Comparison of ENCODE assay signal across 14 cellular contexts in the genomic region with DNA sequence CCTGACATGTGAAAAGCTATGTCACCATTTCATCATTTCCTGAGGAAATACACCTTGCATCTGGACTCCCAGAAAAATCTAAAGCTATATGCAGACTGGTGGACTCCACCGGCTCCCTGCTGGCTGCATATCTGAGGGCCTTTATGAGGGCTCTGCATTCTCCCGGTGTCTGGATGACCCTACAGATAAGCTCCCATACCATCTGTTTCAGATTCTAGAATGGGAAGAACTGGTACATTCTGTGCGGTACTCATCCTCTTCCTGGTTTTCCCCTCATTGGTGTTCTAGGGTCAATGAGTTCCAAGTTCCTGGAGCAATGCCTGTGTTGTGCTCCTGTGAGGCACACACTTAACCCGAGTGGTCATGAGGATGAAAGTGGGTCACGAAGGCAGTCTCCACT.
A peak's percentile ranks its signal among the peaks of the same experiment; 100 is the strongest.
DNase-seq lines count a peak whose midpoint lies in the region; ATAC-seq and TF ChIP-seq lines count a peak whose summit lies in the region.
"Had no signal": no experiment of that assay in that cellular context is flagged by ENCODE, and none has a peak within 500 bp of the region (broad histone marks: within the 10 kb centered on the region; RNA-seq: fewer than 3 reads in every experiment).

No MANE protein-coding gene starts in this region.

- 33 to 38% methylated on average over 5 of the region's 5 CpGs for WGBS in heart right ventricle, 2 donors
- WGBS in esophagus muscularis mucosa: 80% methylated on average over 4 of the region's 5 CpGs
- 61 to 72% methylated on average over 3 to 5 of the region's 5 CpGs for WGBS in upper lobe of left lung, 2 donors

- H3K4me1 ChIP-seq in heart right ventricle (peaks cover 39 to 99% (median 89%) of the 10 kb centered on the region in 9 donors), esophagus muscularis mucosa (peaks cover 82 to 94% (median 91%) of the 10 kb centered on the region in 4 donors), parathyroid adenoma (no peaks in the 10 kb centered on the region), upper lobe of left lung (peaks cover 10 to 33% (median 21%) of the 10 kb centered on the region in 4 donors), foreskin keratinocyte (peaks cover 10% of the 10 kb centered on the region)

- H2AFZ ChIP-seq in parathyroid adenoma: no peak overlapping the region

- TF ChIP-seq EP300 in esophagus muscularis mucosa (IDR thresholded peaks at IDR 0.05) (no peak), upper lobe of left lung (IDR thresholded peaks at IDR 0.05) (peak in 2 of 4 donors; percentile 19)

- H3K27ac ChIP-seq in heart right ventricle: peak overlapping the region; percentile 1 to 89 (median 60)
- peak overlapping the region; percentile 84 to 88 (median 86) for H3K27ac ChIP-seq in esophagus muscularis mucosa (replicated peaks in 1 of 4)
- H3K27ac ChIP-seq in parathyroid adenoma: peak overlapping the region; percentile 11
- peak overlapping the region in 3 of 4 donors; percentile 1 to 60 (median 3) for H3K27ac ChIP-seq in upper lobe of left lung
- no peak overlapping the region for H3K27ac ChIP-seq in foreskin keratinocyte

- intact Hi-C loops in heart right ventricle (cut with DNase I): loop anchor here in 2 of 10 donors (5.0 to 10.0 kb wide), 2 partner anchors 58 to 166 kb away; partner anchors contain the start of genes COL4A1 (in 1 of the 2) and COL4A2 (in 1 of the 2)
- intact Hi-C loops in Right ventricle myocardium superior (cut with DNase I): no loop called here
- intact Hi-C loops in esophagus muscularis mucosa (cut with DNase I): loop anchor here (5.0 kb wide), 1 partner anchor 56 kb away; no protein-coding TSS in a partner anchor

- no peak overlapping the region for H3K4me2 ChIP-seq in parathyroid adenoma (ENCODE audit: low read length)

- TF ChIP-seq POLR2A in esophagus muscularis mucosa (IDR thresholded peaks at IDR 0.05; ENCODE audit: low read depth): no peak
- no peak for TF ChIP-seq POLR2A in upper lobe of left lung (IDR thresholded peaks at IDR 0.05)

- TF ChIP-seq CTCF in heart right ventricle (IDR thresholded peaks at IDR 0.05) (no peak), esophagus muscularis mucosa (IDR thresholded peaks at IDR 0.05) (no peak), parathyroid adenoma (IDR thresholded peaks at IDR 0.05) (no peak), upper lobe of left lung (IDR thresholded peaks at IDR 0.05) (no peak), GM20000 (IDR thresholded peaks at IDR 0.05; ENCODE audit: extremely low read depth, missing control alignments) (no peak), foreskin keratinocyte (conservative IDR thresholded peaks at IDR 0.05) (no peak)

- H3K79me2 ChIP-seq in parathyroid adenoma: no peaks in the 10 kb centered on the region

- H3K36me3 ChIP-seq in heart right ventricle (peaks cover 0 to 27% (median 0%) of the 10 kb centered on the region in 9 donors), esophagus muscularis mucosa (peaks cover 0 to 9% (median 3%) of the 10 kb centered on the region in 4 donors), parathyroid adenoma (ENCODE audit: control insufficient read depth, insufficient read depth, low read length) (no peaks in the 10 kb centered on the region), upper lobe of left lung (peaks cover 0 to 17% (median 0%) of the 10 kb centered on the region in 4 donors), MG63 (no peaks in the 10 kb centered on the region)

- H3K9me3 ChIP-seq in heart right ventricle: no peaks in the 10 kb centered on the region
- H3K9me3 ChIP-seq in esophagus muscularis mucosa: no peaks in the 10 kb centered on the region
- no peaks in the 10 kb centered on the region for H3K9me3 ChIP-seq in parathyroid adenoma (ENCODE audit: control insufficient read depth, low read length)
- H3K9me3 ChIP-seq in upper lobe of left lung: no peaks in the 10 kb centered on the region
- H3K9me3 ChIP-seq in MG63: no peaks in the 10 kb centered on the region

- no peak overlapping the region for H3K9ac ChIP-seq in parathyroid adenoma

- DNase-seq in heart right ventricle: no peak
- no peak for DNase-seq in Right ventricle myocardium superior
- peak; percentile 72 for DNase-seq in esophagus muscularis mucosa (ENCODE audit: extremely low spot score)
- DNase-seq in upper lobe of left lung: no peak
- no peak for DNase-seq in MG63
- no peak for DNase-seq in GM20000 (ENCODE audit: low spot score)
- DNase-seq in foreskin keratinocyte: no peak
- DNase-seq: foreskin melanocyte; kidney; naive B cell; NCI-H1092 treated with DMSO at 0.1 percent for 48 hours; NCI-H2171 treated with DMSO at 0.1 percent for 48 hours; stimulated activated CD4-positive, alpha-beta T cell treated with anti-CD3 and anti-CD28 coated beads, Interleukin-4, amount 100 ng/mL, for 24 hours had no signal

- H3K27me3 ChIP-seq in heart right ventricle (no peaks in the 10 kb centered on the region), esophagus muscularis mucosa (no peaks in the 10 kb centered on the region), parathyroid adenoma (ENCODE audit: control insufficient read depth, insufficient read depth, low read length) (no peaks in the 10 kb centered on the region), upper lobe of left lung (no peaks in the 10 kb centered on the region), MG63 (no peaks in the 10 kb centered on the region), foreskin keratinocyte (no peaks in the 10 kb centered on the region)

- H3K4me3 ChIP-seq in heart right ventricle: no peak overlapping the region
- H3K4me3 ChIP-seq in esophagus muscularis mucosa: no peak overlapping the region
- no peak overlapping the region for H3K4me3 ChIP-seq in parathyroid adenoma (ENCODE audit: low read depth, low read length)
- H3K4me3 ChIP-seq in upper lobe of left lung: no peak overlapping the region
- H3K4me3 ChIP-seq in MG63: no peak overlapping the region

- ATAC-seq in heart right ventricle: peak in 1 of 8 donors; percentile 18
- no peak for ATAC-seq in Right ventricle myocardium superior (ENCODE audit: poor library complexity)
- no peak for ATAC-seq in upper lobe of left lung (ENCODE audit: low FRiP score in 2 of 2)
- ATAC-seq in foreskin keratinocyte: no peak
